Comparison of ENCODE assay signal across 12 cellular contexts in the genomic region with DNA sequence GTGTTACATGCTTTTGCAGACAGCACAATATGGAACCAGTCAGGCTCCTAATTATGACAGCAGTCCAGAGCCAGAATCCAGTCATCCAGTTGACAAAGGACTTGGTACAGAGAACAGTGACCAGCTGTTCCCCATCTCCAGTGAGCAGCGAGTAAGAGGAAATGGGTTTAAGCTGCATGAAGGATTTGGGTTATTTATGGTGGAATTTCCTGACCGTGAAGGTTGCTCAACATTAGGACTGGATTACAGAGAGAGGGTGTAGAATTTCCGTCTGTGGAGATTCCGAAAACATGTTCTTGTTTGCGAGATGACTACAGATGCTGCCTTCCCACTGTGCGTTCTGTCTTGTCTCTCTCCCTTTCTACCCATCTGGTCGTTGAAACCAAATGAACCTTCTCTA. TPM values are rescaled to one million over a fixed set of nuclear protein-coding genes. Genes with fewer than 3 reads are reported as not detected.
DNase-seq lines count a peak whose midpoint lies in the region; ATAC-seq and TF ChIP-seq lines count a peak whose summit lies in the region.
"Had no signal": no experiment of that assay in that cellular context is flagged by ENCODE, and none has a peak within 500 bp of the region (broad histone marks: within the 10 kb centered on the region; RNA-seq: fewer than 3 reads in every experiment).

No MANE protein-coding gene starts in this region.

- H3K9ac ChIP-seq in PC-3 (ENCODE audit: low read length) = no peak overlapping the region

- TF ChIP-seq CTCF in chondrocyte (IDR thresholded peaks at IDR 0.05) (no peak), PC-3 (conservative IDR thresholded peaks at IDR 0.05; ENCODE audit: low read depth, low read length) (no peak)

- H3F3A ChIP-seq in PC-3 (ENCODE audit: low read length, unreplicated experiment) = no peaks in the 10 kb centered on the region

- no peak overlapping the region for H3K4me3 Mint-ChIP-seq in chondrocyte (ENCODE audit: unreplicated experiment)
- H3K4me3 Mint-ChIP-seq: CD8-positive, alpha-beta T cell had no signal

- H3K4me1 ChIP-seq in PC-3 (ENCODE audit: insufficient read depth, low read length) = no peaks in the 10 kb centered on the region
- H3K4me1 ChIP-seq: foreskin keratinocyte had no signal

- H3K27me3 ChIP-seq in PC-3 (ENCODE audit: low read length) = peaks cover 51% of the 10 kb centered on the region

- peaks cover 6% of the 10 kb centered on the region for H3K4me1 Mint-ChIP-seq in chondrocyte (ENCODE audit: low read depth)

- intact Hi-C loops in PC-3 (cut with micrococcal nuclease) = no loop called here

- ATAC-seq in PC-3 (no peak), HG03565 (IDR thresholded peaks at IDR 0.05; ENCODE audit: unreplicated experiment) (no peak)
- ATAC-seq: CD8-positive, alpha-beta T cell; foreskin keratinocyte had no signal

- H3K36me3 ChIP-seq in PC-3 (ENCODE audit: low read depth, low read length) = no peaks in the 10 kb centered on the region

- H3K36me3 Mint-ChIP-seq in chondrocyte (ENCODE audit: low read depth) = no peaks in the 10 kb centered on the region
- H3K36me3 Mint-ChIP-seq: CD8-positive, alpha-beta T cell had no signal

- H3K27me3 Mint-ChIP-seq in chondrocyte (ENCODE audit: low read depth) = peaks cover 23% of the 10 kb centered on the region

- POLR2A ChIA-PET in PC-3 (lab: Charles Lee; ENCODE audit: unreplicated experiment) = no interaction called here

- peak overlapping the region; percentile 50 for H3K27ac Mint-ChIP-seq in chondrocyte (ENCODE audit: unreplicated experiment)
- H3K27ac Mint-ChIP-seq: CD8-positive, alpha-beta T cell had no signal

- no peak overlapping the region for H2AFZ ChIP-seq in PC-3 (ENCODE audit: low read length)

- DNase-seq in AG20443 (ENCODE audit: low spot score) (peak; percentile 49), M059J (ENCODE audit: low read depth) (peak; percentile 27), chondrocyte (ENCODE audit: low spot score) (no peak), myocyte (ENCODE audit: low read depth) (peak; percentile 72), activated gamma-delta T cell (lab: John Stamatoyannopoulos, UW) (no peak), PC-3 (no peak)
- no peak for DNase-seq in activated effector memory CD4-positive, alpha-beta T cell treated with Interleukin-2 at 50 U/mL for 16 hours
- DNase-seq: activated CD4-positive, alpha-beta T cell treated with anti-CD3 and anti-CD28 coated beads, Interleukin-2, amount 50 U/mL, for 48 hours; CD8-positive, alpha-beta T cell; foreskin keratinocyte; NCI-H146 had no signal

- no peaks in the 10 kb centered on the region for H3K79me2 ChIP-seq in PC-3 (ENCODE audit: low read length)

- H3K9me3 ChIP-seq in PC-3 (ENCODE audit: low read length) = no peaks in the 10 kb centered on the region

- H3K9me2 ChIP-seq in PC-3 (replicated peaks; ENCODE audit: low read length) = no peaks in the 10 kb centered on the region

- H3K4me3 ChIP-seq in PC-3 (ENCODE audit: low read length) = no peak overlapping the region

- H3K9me3 Mint-ChIP-seq in chondrocyte (ENCODE audit: low read depth) = no peaks in the 10 kb centered on the region
- H3K9me3 Mint-ChIP-seq: CD8-positive, alpha-beta T cell had no signal

- H3K27ac ChIP-seq in PC-3 (ENCODE audit: low read length) = no peak overlapping the region
- H3K27ac ChIP-seq: foreskin keratinocyte had no signal

- CTCF ChIA-PET in PC-3 (lab: Charles Lee) = no interaction called here

- H4K20me1 ChIP-seq in PC-3 (ENCODE audit: low read length) = no peaks in the 10 kb centered on the region

- BruUV-seq in PC-3 (replicated peaks; lab: Mats Ljungman, UMichigan) = no TSS peak

- no peak overlapping the region for H3K4me2 ChIP-seq in PC-3 (ENCODE audit: low read length)

RNA-seq across cellular contexts. Expression of a gene that starts 24.5 kb away (rescaled TPM):
- 0.05 TPM in 1 of 2 replicates, not detected in the other for total RNA-seq in M059J (2014; rRNA removed; shearing (Covaris generic))
- total RNA-seq in chondrocyte (not detected in 3 replicates), myocyte (not detected in 2 replicates), PC-3 (2014; rRNA removed) (not detected in 2 replicates)
- polyA plus RNA-seq in myocyte (2012) = 0.25 TPM

Comparison
In these comparisons a context has a peak if more than half of its experiments do, and no peak if none do; other contexts are left out.
1. DNase-seq: peak in AG20443 (single experiment), M059J (single experiment) and myocyte (single experiment); none in chondrocyte (single experiment), activated gamma-delta T cell (single experiment), PC-3 (single experiment) and activated effector memory CD4-positive, alpha-beta T cell treated with Interleukin-2 at 50 U/mL for 16 hours (single experiment).